In genomic region chr20:62387219-62387913, GRCh38 we compare ENCODE assay signal across 8 cellular contexts. TPM values are rescaled to one million over a fixed set of nuclear protein-coding genes. Genes with fewer than 3 reads are reported as not detected.
DNase-seq lines count a peak whose midpoint lies in the region; ATAC-seq and TF ChIP-seq lines count a peak whose summit lies in the region.

No MANE protein-coding gene starts in this region.

- TF ChIP-seq CTCF in neural progenitor cell (IDR thresholded peaks at IDR 0.05), result no peak

- H3K9ac ChIP-seq in neural progenitor cell, result peak overlapping the region; percentile 86

- H4K20me1 ChIP-seq in neural progenitor cell (ENCODE audit: low read depth), result peaks cover 46% of the 10 kb centered on the region

- peaks cover 16% of the 10 kb centered on the region for H3K36me3 ChIP-seq in CD4-positive, CD25-positive, alpha-beta regulatory T cell (ENCODE audit: control insufficient read depth, insufficient read depth, low read length)
- peaks cover 42% of the 10 kb centered on the region for H3K36me3 ChIP-seq in KOPT-K1 (ENCODE audit: insufficient read depth, low read length)
- peaks cover 8% of the 10 kb centered on the region for H3K36me3 ChIP-seq in neural progenitor cell

- peak overlapping the region; percentile 99 for H3K4me2 ChIP-seq in neural progenitor cell

- H3K4me1 ChIP-seq in CD4-positive, CD25-positive, alpha-beta regulatory T cell (ENCODE audit: control insufficient read depth, insufficient read depth, low read length, poor library complexity, severe bottlenecking), result peaks cover 32% of the 10 kb centered on the region
- peaks cover 18% of the 10 kb centered on the region for H3K4me1 ChIP-seq in neural progenitor cell

- no peaks in the 10 kb centered on the region for H3K9me3 Mint-ChIP-seq in CD4-positive, CD25-positive, alpha-beta regulatory T cell
- H3K9me3 Mint-ChIP-seq in neural progenitor cell, result no peaks in the 10 kb centered on the region

- no peaks in the 10 kb centered on the region for H3K9me3 ChIP-seq in CD4-positive, CD25-positive, alpha-beta regulatory T cell (ENCODE audit: control insufficient read depth in 2 of 2, low read length in 2 of 2)
- H3K9me3 ChIP-seq in KOPT-K1 (ENCODE audit: insufficient read depth, low read length, poor library complexity, severe bottlenecking) (no peaks in the 10 kb centered on the region), neural progenitor cell (ENCODE audit: low read depth) (no peaks in the 10 kb centered on the region)

- H3K4me3 Mint-ChIP-seq in CD4-positive, CD25-positive, alpha-beta regulatory T cell, result peak overlapping the region; percentile 90 to 99 (median 94)
- H3K4me3 Mint-ChIP-seq in neural progenitor cell, result peak overlapping the region; percentile 95

- H3F3A ChIP-seq in neural progenitor cell (ENCODE audit: low read depth), result peaks cover 44% of the 10 kb centered on the region

- H3K27ac ChIP-seq in CD4-positive, CD25-positive, alpha-beta regulatory T cell (ENCODE audit: insufficient read depth, low read length, poor library complexity, severe bottlenecking), result peak overlapping the region; percentile 93
- peak overlapping the region; percentile 75 for H3K27ac ChIP-seq in KOPT-K1 (ENCODE audit: low read depth, low read length, poor library complexity, severe bottlenecking)
- no peak overlapping the region for H3K27ac ChIP-seq in neural progenitor cell

- H3K27me3 Mint-ChIP-seq in CD4-positive, CD25-positive, alpha-beta regulatory T cell, result no peaks in the 10 kb centered on the region
- H3K27me3 Mint-ChIP-seq in neural progenitor cell (ENCODE audit: insufficient read depth, low read depth), result peaks cover 8% of the 10 kb centered on the region

- peak overlapping the region; percentile 84 for H3K4me3 ChIP-seq in CD4-positive, CD25-positive, alpha-beta regulatory T cell (ENCODE audit: low read depth, low read length)
- H3K4me3 ChIP-seq in neural progenitor cell, result peak overlapping the region; percentile 96

- H3K79me2 ChIP-seq in neural progenitor cell (ENCODE audit: low read depth), result peaks cover 61% of the 10 kb centered on the region

- H3K27ac Mint-ChIP-seq in CD4-positive, CD25-positive, alpha-beta regulatory T cell, result peak overlapping the region; percentile 90 to 95 (median 95)
- no peak overlapping the region for H3K27ac Mint-ChIP-seq in neural progenitor cell

- H2AFZ ChIP-seq in neural progenitor cell (replicated peaks), result no peak overlapping the region

- H3K36me3 Mint-ChIP-seq in CD4-positive, CD25-positive, alpha-beta regulatory T cell, result peaks cover 16% of the 10 kb centered on the region
- H3K36me3 Mint-ChIP-seq in neural progenitor cell, result peaks cover 9% of the 10 kb centered on the region

- H3K4me1 Mint-ChIP-seq in CD4-positive, CD25-positive, alpha-beta regulatory T cell, result peaks cover 0 to 48% (median 28%) of the 10 kb centered on the region in 4 donors
- H3K4me1 Mint-ChIP-seq in neural progenitor cell, result peaks cover 32% of the 10 kb centered on the region

- DNase-seq in CD4-positive, CD25-positive, alpha-beta regulatory T cell, result peak in 1 of 3 donors; percentile 29
- DNase-seq in dermis blood vessel endothelial cell, result peak; percentile 14
- DNase-seq in neural progenitor cell (ENCODE audit: low spot score), result no peak
- DNase-seq in COLO668 (lab: John Stamatoyannopoulos, UW; ENCODE audit: unreplicated experiment), result no peak
- no peak for DNase-seq in SHP77 treated with DMSO at 0.1 percent for 48 hours (lab: John Stamatoyannopoulos, UW)
- no peak for DNase-seq in SKM-1 (lab: John Stamatoyannopoulos, UW; ENCODE audit: unreplicated experiment)

- H3K27me3 ChIP-seq in CD4-positive, CD25-positive, alpha-beta regulatory T cell (ENCODE audit: control insufficient read depth, insufficient read depth, low read length), result no peaks in the 10 kb centered on the region
- H3K27me3 ChIP-seq in neural progenitor cell, result no peaks in the 10 kb centered on the region

- peak; percentile 26 to 36 for ATAC-seq in CD4-positive, CD25-positive, alpha-beta regulatory T cell (ENCODE audit: low read depth in 2 of 2)
- no peak for ATAC-seq in HG02642 (IDR thresholded peaks at IDR 0.05; ENCODE audit: poor library complexity, unreplicated experiment)

RNA-seq across cellular contexts. Expression of gene RPS21, which starts 0.5 kb away (rescaled TPM):
- total RNA-seq in CD4-positive, CD25-positive, alpha-beta regulatory T cell, result 1,991 TPM
- 1,000 to 10,000 TPM; 1,945 to 3,094 (median 2,628) TPM for polyA plus RNA-seq in CD4-positive, CD25-positive, alpha-beta regulatory T cell
- total RNA-seq in dermis blood vessel endothelial cell (226 and 1,095 TPM in 2 replicates), neural progenitor cell (ENCODE audit: low replicate concordance) (1,629 and 1,765 TPM in 2 replicates)

RNA-seq across cellular contexts. Expression of gene CABLES2, which starts 19.7 kb away (rescaled TPM):
- 7.0 TPM for total RNA-seq in CD4-positive, CD25-positive, alpha-beta regulatory T cell
- 1 to 10 TPM in 2 of 4 donors, under 1 TPM in 2; 0.49 to 1.7 (median 1.1) TPM for polyA plus RNA-seq in CD4-positive, CD25-positive, alpha-beta regulatory T cell
- total RNA-seq in dermis blood vessel endothelial cell (0.85 and 1.9 TPM in 2 replicates), neural progenitor cell (ENCODE audit: low replicate concordance) (8.1 and 13.8 TPM in 2 replicates)

RNA-seq across cellular contexts. Expression of gene LAMA5, which starts 20.3 kb away (rescaled TPM):
- 0.91 TPM for total RNA-seq in CD4-positive, CD25-positive, alpha-beta regulatory T cell
- under 1 TPM in 1 of 4 donors, not detected in 3; 0.30 TPM for polyA plus RNA-seq in CD4-positive, CD25-positive, alpha-beta regulatory T cell
- total RNA-seq in dermis blood vessel endothelial cell (55.8 and 127 TPM in 2 replicates), neural progenitor cell (ENCODE audit: low replicate concordance) (12.1 and 63.9 TPM in 2 replicates)

RNA-seq across cellular contexts. Expression of gene RBBP8NL, which starts 40.0 kb away (rescaled TPM):
- total RNA-seq in CD4-positive, CD25-positive, alpha-beta regulatory T cell, result not detected
- not detected for polyA plus RNA-seq in CD4-positive, CD25-positive, alpha-beta regulatory T cell
- total RNA-seq in dermis blood vessel endothelial cell, result not detected in 2 replicates
- total RNA-seq in neural progenitor cell (ENCODE audit: low replicate concordance), result 0.03 TPM in 1 of 2 replicates, not detected in the other
